Comparison of ENCODE assay signal across 8 cellular contexts in genomic region chr1:8987881-8988617, GRCh38.
DNase-seq lines count a peak whose midpoint lies in the region; ATAC-seq and FAIRE-seq lines count a peak whose summit lies in the region.

No MANE protein-coding gene starts in this region.

- H3K4me1 ChIP-seq in muscle layer of colon (ENCODE audit: insufficient read depth, low read length), result peaks cover 6% of the 10 kb centered on the region

- no peaks in the 10 kb centered on the region for H3K36me3 ChIP-seq in muscle layer of colon (ENCODE audit: insufficient read depth, low read length)

- peak overlapping the region; percentile 21 for H3K27ac ChIP-seq in muscle layer of colon (ENCODE audit: low read depth, low read length)

- H3K27me3 ChIP-seq in muscle layer of colon (ENCODE audit: control insufficient read depth in 1 of 2, insufficient read depth in 2 of 2, low read length in 2 of 2), result no peaks in the 10 kb centered on the region

- ATAC-seq in stimulated activated naive B cell treated with anti-CD40 and anti-IgM and Interleukin-4, amounts not matched to agents 10 μg/mL and 1 μg/mL and 100 μg/mL, for 72 hours (replicated peaks), result peak; percentile 80 to 86
- ATAC-seq in GM19328 (IDR thresholded peaks at IDR 0.05; ENCODE audit: unreplicated experiment), result no peak

- no peak overlapping the region for H3K4me3 Mint-ChIP-seq in stimulated activated naive B cell treated with anti-CD40 and anti-IgM and Interleukin-4, amounts not matched to agents 10 μg/mL and 1 μg/mL and 100 μg/mL, for 72 hours

- H3K36me3 Mint-ChIP-seq in stimulated activated naive B cell treated with anti-CD40 and anti-IgM and Interleukin-4, amounts not matched to agents 10 μg/mL and 1 μg/mL and 100 μg/mL, for 72 hours, result peaks cover 0 to 6% of the 10 kb centered on the region in 2 donors

- H3K9ac ChIP-seq in muscle layer of colon (ENCODE audit: low read length), result no peak overlapping the region

- H3K9me3 ChIP-seq in muscle layer of colon (ENCODE audit: low read length), result no peaks in the 10 kb centered on the region

- DNase-seq in DMS 273 (lab: John Stamatoyannopoulos, UW; ENCODE audit: unreplicated experiment), result peak; percentile 72
- DNase-seq in DMS 273 treated with DMSO at 0.1 percent for 48 hours (lab: John Stamatoyannopoulos, UW), result no peak
- DNase-seq in NCI-H2196 treated with DMSO at 0.1 percent for 48 hours (lab: John Stamatoyannopoulos, UW; ENCODE audit: unreplicated experiment), result peak; percentile 11
- DNase-seq in activated CD8-positive, alpha-beta memory T cell treated with anti-CD3 and anti-CD28 coated beads for 4 hours (ENCODE audit: low read depth in 2 of 2), result peak; percentile 24 to 47
- peak; percentile 43 for DNase-seq in stimulated activated naive B cell treated with anti-CD40 and anti-IgM and Interleukin-4, amounts not matched to agents 10 μg/mL and 1 μg/mL and 100 μg/mL, for 72 hours

- H3K4me1 Mint-ChIP-seq in stimulated activated naive B cell treated with anti-CD40 and anti-IgM and Interleukin-4, amounts not matched to agents 10 μg/mL and 1 μg/mL and 100 μg/mL, for 72 hours, result peaks cover 10 to 16% of the 10 kb centered on the region in 2 donors

- H3K27ac Mint-ChIP-seq in stimulated activated naive B cell treated with anti-CD40 and anti-IgM and Interleukin-4, amounts not matched to agents 10 μg/mL and 1 μg/mL and 100 μg/mL, for 72 hours, result peak overlapping the region; percentile 69

- H3K4me3 ChIP-seq in muscle layer of colon (ENCODE audit: low read depth in 1 of 2, low read length in 2 of 2), result no peak overlapping the region

- peaks cover 10 to 14% of the 10 kb centered on the region in 2 donors for H3K27me3 Mint-ChIP-seq in stimulated activated naive B cell treated with anti-CD40 and anti-IgM and Interleukin-4, amounts not matched to agents 10 μg/mL and 1 μg/mL and 100 μg/mL, for 72 hours

- FAIRE-seq in endometrium (lab: Jason Lieb, UNC), result peak; percentile 53

- peaks cover 4% of the 10 kb centered on the region in 2 donors for H3K9me3 Mint-ChIP-seq in stimulated activated naive B cell treated with anti-CD40 and anti-IgM and Interleukin-4, amounts not matched to agents 10 μg/mL and 1 μg/mL and 100 μg/mL, for 72 hours
